Comparison of ENCODE assay signal across 8 cellular contexts in genomic region chr10:37975407-37975991, GRCh38. TPM values are rescaled to one million over a fixed set of nuclear protein-coding genes. Genes with fewer than 3 reads are reported as not detected.
DNase-seq lines count a peak whose midpoint lies in the region; ATAC-seq and TF ChIP-seq lines count a peak whose summit lies in the region.

No MANE protein-coding gene starts in this region.

- CTCF ChIA-PET in BJ (lab: Yijun Ruan, JAX), result interaction anchor here (0.8 to 1.2 kb wide), 6 partner anchors 11 to 33 kb away, joined by 3 to 4 read pairs (median 3); no protein-coding TSS in a partner anchor

- H3K4me3 ChIP-seq in BJ (ENCODE audit: low read depth, low read length) (peak overlapping the region; percentile 80), SU-DHL-6 (ENCODE audit: insufficient read depth, low read length, poor library complexity, severe bottlenecking) (peak overlapping the region; percentile 65), epithelial cell of proximal tubule (ENCODE audit: low read depth, low read length) (peak overlapping the region; percentile 83)

- H3K9me3 Mint-ChIP-seq in neural crest cell, result peaks cover 9% of the 10 kb centered on the region

- peak overlapping the region; percentile 75 for H3K9ac ChIP-seq in SU-DHL-6 (ENCODE audit: low read length)

- peaks cover 19% of the 10 kb centered on the region for H3K4me1 Mint-ChIP-seq in neural crest cell

- no peaks in the 10 kb centered on the region for H3K27me3 Mint-ChIP-seq in neural crest cell (ENCODE audit: low read depth)

- TF ChIP-seq CTCF in BJ (IDR thresholded peaks at IDR 0.05; ENCODE audit: insufficient read depth, low read depth, low read length) (no peak), SU-DHL-6 (IDR thresholded peaks at IDR 0.05; ENCODE audit: insufficient read depth, low read length, poor library complexity, severe bottlenecking) (no peak), epithelial cell of proximal tubule (conservative IDR thresholded peaks at IDR 0.05; ENCODE audit: low read depth, low read length) (no peak), neural crest cell (conservative IDR thresholded peaks at IDR 0.05) (no peak)

- 0 out of 2 replicates have a peak, but pooled peaks cover 3% of the 10 kb centered on the region for H3F3A ChIP-seq in SU-DHL-6 (ENCODE audit: insufficient read depth)

- ATAC-seq in GM21576 (IDR thresholded peaks at IDR 0.05; ENCODE audit: unreplicated experiment) (no peak), HG03280 (IDR thresholded peaks at IDR 0.05; ENCODE audit: unreplicated experiment) (no peak)

- POLR2A ChIA-PET in BJ (lab: Charles Lee), result no interaction called here

- H2AFZ ChIP-seq in SU-DHL-6 (ENCODE audit: low read depth, low read length, severe bottlenecking), result peak overlapping the region; percentile 92

- no peaks in the 10 kb centered on the region for H3K9me3 ChIP-seq in SU-DHL-6 (ENCODE audit: insufficient read depth, low read length)

- H3K79me2 ChIP-seq in SU-DHL-6 (ENCODE audit: insufficient read depth, low read length), result no peaks in the 10 kb centered on the region

- H3K36me3 ChIP-seq in BJ (ENCODE audit: control insufficient read depth, insufficient read depth, low read length) (no peaks in the 10 kb centered on the region), SU-DHL-6 (ENCODE audit: low read length) (no peaks in the 10 kb centered on the region)

- peak overlapping the region; percentile 77 for H3K4me2 ChIP-seq in SU-DHL-6 (ENCODE audit: low read depth, low read length, poor library complexity, severe bottlenecking)

- peaks cover 19% of the 10 kb centered on the region for H3K36me3 Mint-ChIP-seq in neural crest cell (ENCODE audit: low read depth)

- H3K4me3 Mint-ChIP-seq in neural crest cell, result peak overlapping the region; percentile 95

- DNase-seq in BJ (ENCODE audit: low read depth) (no peak), HCEC 1CT (peak; percentile 39), epithelial cell of proximal tubule (ENCODE audit: low read depth) (no peak), neural crest cell (ENCODE audit: low read depth, low spot score) (no peak), GM19238 (ENCODE audit: insufficient read length, low spot score) (no peak)

- H3K27ac Mint-ChIP-seq in neural crest cell (ENCODE audit: unreplicated experiment), result peak overlapping the region; percentile 99

- H3K9me2 ChIP-seq in SU-DHL-6 (replicated peaks; ENCODE audit: insufficient read depth, low read length), result no peaks in the 10 kb centered on the region

- peak overlapping the region; percentile 65 for H3K27ac ChIP-seq in SU-DHL-6 (ENCODE audit: low read depth, low read length)

- no peaks in the 10 kb centered on the region for H3K27me3 ChIP-seq in BJ (ENCODE audit: control insufficient read depth, insufficient read depth, low read length)
- H3K27me3 ChIP-seq in SU-DHL-6 (ENCODE audit: low read length), result no peaks in the 10 kb centered on the region

- no peaks in the 10 kb centered on the region for H4K20me1 ChIP-seq in SU-DHL-6 (ENCODE audit: low read depth, low read length)

RNA-seq across cellular contexts. Expression of gene ZNF25, which starts 0.9 kb away (rescaled TPM):
- polyA plus RNA-seq in BJ (2011; rRNA removed), result 5.0 and 9.2 TPM in 2 replicates
- 2.4 and 2.5 TPM in 2 replicates for polyA minus RNA-seq in BJ (2011; rRNA and poly(A)+ RNA removed)
- total RNA-seq in epithelial cell of proximal tubule, result 1.4 and 2.5 TPM in 2 replicates
- total RNA-seq in neural crest cell, result 5.8 and 6.1 TPM in 2 replicates

RNA-seq across cellular contexts. Expression of gene ZNF33A, which starts 35.0 kb away (rescaled TPM):
- 3.9 and 7.7 TPM in 2 replicates for polyA plus RNA-seq in BJ (2011; rRNA removed)
- polyA minus RNA-seq in BJ (2011; rRNA and poly(A)+ RNA removed), result 5.0 and 5.6 TPM in 2 replicates
- total RNA-seq in epithelial cell of proximal tubule (10.0 and 14.0 TPM in 2 replicates), neural crest cell (27.8 and 28.6 TPM in 2 replicates)
